In the genomic region with DNA sequence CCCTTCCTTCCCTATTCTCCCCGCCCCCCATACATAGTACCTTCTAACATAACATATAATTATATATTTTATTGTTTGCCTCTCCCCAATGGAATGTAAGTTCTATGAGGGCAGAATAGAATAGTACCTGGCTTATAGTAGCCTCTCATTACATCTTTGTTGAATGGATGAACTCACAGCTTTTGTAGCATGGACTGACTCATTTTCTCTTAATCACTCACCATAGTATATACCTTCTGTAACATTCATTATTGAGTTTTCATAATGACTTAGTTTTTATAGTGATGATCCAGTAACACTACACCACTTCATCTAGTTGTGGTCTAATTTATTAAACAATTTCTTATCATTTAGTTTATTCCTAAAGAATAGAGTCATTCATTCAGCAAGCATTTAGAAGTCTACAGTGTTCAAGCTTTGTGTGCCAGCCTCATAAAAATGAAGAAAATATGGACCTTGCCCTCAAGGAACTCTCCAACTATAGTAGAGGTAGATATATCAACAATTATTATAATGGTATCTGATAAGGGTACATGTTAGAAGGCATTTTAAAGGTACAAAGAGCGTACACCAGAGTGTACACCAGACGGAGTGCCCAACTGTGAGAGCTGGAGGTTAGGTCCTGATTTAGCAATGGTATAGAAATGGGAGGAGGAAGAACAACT, we compare ENCODE assay signal across 25 cellular contexts. TPM values are rescaled to one million over a fixed set of nuclear protein-coding genes. Genes with fewer than 3 reads are reported as not detected.
A peak's percentile ranks its signal among the peaks of the same experiment; 100 is the strongest.
DNase-seq lines count a peak whose midpoint lies in the region; ATAC-seq, FAIRE-seq and TF ChIP-seq lines count a peak whose summit lies in the region.
"Had no signal": no experiment of that assay in that cellular context is flagged by ENCODE, and none has a peak within 500 bp of the region (broad histone marks: within the 10 kb centered on the region; RNA-seq: fewer than 3 reads in every experiment).

No MANE protein-coding gene starts in this region.

- peak; percentile 70 for ATAC-seq in activated CD8-positive, alpha-beta memory T cell treated with anti-CD3 and anti-CD28 coated beads, Interleukin-2, amount 10 ng/mL, durations not matched to agents 7 days and 5 days
- ATAC-seq: CD8-positive, alpha-beta T cell; HCT116; left lobe of liver had no signal

- H3K27ac Mint-ChIP-seq in activated CD8-positive, alpha-beta memory T cell treated with anti-CD3 and anti-CD28 coated beads, Interleukin-2, amount 10 ng/mL, durations not matched to agents 7 days and 5 days: peak overlapping the region; percentile 62
- H3K27ac Mint-ChIP-seq: T-helper 1 cell treated with Interleukin-12 subunit alpha and Interleukin-12 subunit beta and Interleukin-4 antibody, amounts not matched to agents 30 μg/mL and 1 μg/mL, for 36 hours had no signal

- no peaks in the 10 kb centered on the region for H3K79me2 ChIP-seq in Karpas-422 (ENCODE audit: low read length)

- H3K27ac ChIP-seq in Karpas-422 (ENCODE audit: low read length) (no peak overlapping the region), small intestine (ENCODE audit: low read depth in 1 of 2, low read length in 1 of 2) (peak overlapping the region in 1 of 2 donors; percentile 14), prostate gland (no peak overlapping the region)
- H3K27ac ChIP-seq: ascending aorta, dorsolateral prefrontal cortex, neutrophil, tibial artery had no signal

- H3K4me1 ChIP-seq in Karpas-422 (ENCODE audit: low read length) (no peaks in the 10 kb centered on the region), small intestine (ENCODE audit: control insufficient read depth in 2 of 2, insufficient read depth in 1 of 2, low read depth in 1 of 2, low read length in 1 of 2) (peaks cover 3 to 8% of the 10 kb centered on the region in 2 donors), prostate gland (replicated peaks) (no peaks in the 10 kb centered on the region)
- H3K4me1 ChIP-seq: ascending aorta had no signal

- no peak for TF ChIP-seq POLR2A in prostate gland (IDR thresholded peaks at IDR 0.05)

- no peaks in the 10 kb centered on the region for H3K27me3 Mint-ChIP-seq in activated CD8-positive, alpha-beta memory T cell treated with anti-CD3 and anti-CD28 coated beads, Interleukin-2, amount 10 ng/mL, durations not matched to agents 7 days and 5 days

- DNase-seq in activated CD8-positive, alpha-beta memory T cell treated with anti-CD3 and anti-CD28 coated beads, Interleukin-2, amount 10 ng/mL, durations not matched to agents 7 days and 5 days: no peak
- no peak for DNase-seq in activated CD8-positive, alpha-beta memory T cell treated with anti-CD3 and anti-CD28 coated beads for 24 hours
- DNase-seq in Karpas-422: peak; percentile 21
- DNase-seq in bronchial epithelial cell (ENCODE audit: low read depth): peak; percentile 12
- peak; percentile 90 for DNase-seq in small intestine
- no peak for DNase-seq in prostate gland (ENCODE audit: low spot score)
- no peak for DNase-seq in NCI-H187 treated with DMSO at 0.1 percent for 48 hours (lab: John Stamatoyannopoulos, UW)
- no peak for DNase-seq in Kasumi-1 (lab: John Stamatoyannopoulos, UW)
- DNase-seq: activated CD8-positive, alpha-beta memory T cell treated with anti-CD3 and anti-CD28 coated beads, Interleukin-2, amount 50 U/mL, for 4 hours; CD8-positive, alpha-beta T cell; central memory CD4-positive, alpha-beta T cell; dorsolateral prefrontal cortex; hypothalamus; KBM-7; mesenchymal stem cell; NCI-H1417 treated with DMSO at 0.1 percent for 48 hours; OCI-M1; SK-N-SH; tibial artery had no signal

- WGBS in small intestine, 3 donors: 35 to 71% (median 52%) methylated on average over 3 of the region's 3 CpGs
- WGBS in prostate gland: 93% methylated on average over 3 of the region's 3 CpGs

- peaks cover 5% of the 10 kb centered on the region; the same call in 1 of the 2 replicates for H3K9me3 ChIP-seq in Karpas-422 (ENCODE audit: low read length)
- no peaks in the 10 kb centered on the region for H3K9me3 ChIP-seq in small intestine (ENCODE audit: control insufficient read depth, low read depth)
- no peaks in the 10 kb centered on the region for H3K9me3 ChIP-seq in prostate gland
- H3K9me3 ChIP-seq: ascending aorta, neutrophil, SK-N-SH, tibial artery had no signal

- H3K4me2 ChIP-seq in Karpas-422 (ENCODE audit: low read depth, low read length, poor library complexity, severe bottlenecking): no peak overlapping the region
- H3K4me2 ChIP-seq: SK-N-SH had no signal

- no peak overlapping the region for H2AFZ ChIP-seq in Karpas-422 (ENCODE audit: low read length)

- intact Hi-C loops in prostate gland (cut with DNase I): no loop called here

- FAIRE-seq in bronchial epithelial cell (lab: Jason Lieb, UNC): no peak
- FAIRE-seq in small intestine (lab: Jason Lieb, UNC): peak; percentile 84
- FAIRE-seq: GM12891 had no signal

- H3K4me3 Mint-ChIP-seq in activated CD8-positive, alpha-beta memory T cell treated with anti-CD3 and anti-CD28 coated beads, Interleukin-2, amount 10 ng/mL, durations not matched to agents 7 days and 5 days: no peak overlapping the region
- H3K4me3 Mint-ChIP-seq: CD8-positive, alpha-beta T cell; T-helper 1 cell treated with Interleukin-12 subunit alpha and Interleukin-12 subunit beta and Interleukin-4 antibody, amounts not matched to agents 30 μg/mL and 1 μg/mL, for 36 hours had no signal

- H3K9ac ChIP-seq in Karpas-422 (ENCODE audit: low read length): no peak overlapping the region
- H3K9ac ChIP-seq: SK-N-SH had no signal

- H3K9me3 Mint-ChIP-seq in activated CD8-positive, alpha-beta memory T cell treated with anti-CD3 and anti-CD28 coated beads, Interleukin-2, amount 10 ng/mL, durations not matched to agents 7 days and 5 days (ENCODE audit: low read depth): peaks cover 2% of the 10 kb centered on the region

- TF ChIP-seq CTCF in bronchial epithelial cell (IDR thresholded peaks at IDR 0.05; ENCODE audit: insufficient read depth, low read length, severe bottlenecking): no peak
- TF ChIP-seq CTCF in prostate gland (IDR thresholded peaks at IDR 0.05): no peak

- H3K27me3 ChIP-seq in Karpas-422 (ENCODE audit: low read length) (peaks cover 6% of the 10 kb centered on the region; the same call in 1 of the 2 replicates), bronchial epithelial cell (ENCODE audit: control insufficient read depth, insufficient read depth, low read length) (no peaks in the 10 kb centered on the region), small intestine (ENCODE audit: control insufficient read depth in 2 of 2, insufficient read depth in 2 of 2, low read length in 2 of 2) (no peaks in the 10 kb centered on the region), prostate gland (replicated peaks; ENCODE audit: insufficient read depth) (no peaks in the 10 kb centered on the region)
- H3K27me3 ChIP-seq: ascending aorta, dorsolateral prefrontal cortex, neutrophil, tibial artery had no signal

- no peaks in the 10 kb centered on the region for H4K20me1 ChIP-seq in Karpas-422 (ENCODE audit: insufficient read depth, low read depth, low read length)

- CTCF ChIA-PET in activated CD8-positive, alpha-beta memory T cell treated with anti-CD3 and anti-CD28 coated beads, Interleukin-2, amount 10 ng/mL, durations not matched to agents 7 days and 5 days (lab: Charles Lee): no interaction called here

- peaks cover 28% of the 10 kb centered on the region for H3K4me1 Mint-ChIP-seq in activated CD8-positive, alpha-beta memory T cell treated with anti-CD3 and anti-CD28 coated beads, Interleukin-2, amount 10 ng/mL, durations not matched to agents 7 days and 5 days

- H3K9me2 ChIP-seq in Karpas-422 (replicated peaks; ENCODE audit: insufficient read depth, low read length): no peaks in the 10 kb centered on the region
- H3K9me2 ChIP-seq: SK-N-SH had no signal

- H3K36me3 ChIP-seq in Karpas-422 (ENCODE audit: insufficient read depth, low read length): no peaks in the 10 kb centered on the region
- no peaks in the 10 kb centered on the region for H3K36me3 ChIP-seq in bronchial epithelial cell (ENCODE audit: control insufficient read depth, insufficient read depth, low read length)
- H3K36me3 ChIP-seq in small intestine (ENCODE audit: control insufficient read depth in 2 of 2, insufficient read depth in 2 of 2, low read length in 2 of 2): no peaks in the 10 kb centered on the region
- no peaks in the 10 kb centered on the region for H3K36me3 ChIP-seq in prostate gland
- H3K36me3 ChIP-seq: ascending aorta, tibial artery had no signal

- no peak overlapping the region for H3K4me3 ChIP-seq in Karpas-422 (ENCODE audit: low read length)
- H3K4me3 ChIP-seq in bronchial epithelial cell (ENCODE audit: low read depth, low read length): no peak overlapping the region
- no peak overlapping the region for H3K4me3 ChIP-seq in small intestine (ENCODE audit: low read depth in 1 of 2, low read length in 2 of 2)
- no peak overlapping the region for H3K4me3 ChIP-seq in prostate gland
- H3K4me3 ChIP-seq: ascending aorta, dorsolateral prefrontal cortex, tibial artery had no signal

- peaks cover 10% of the 10 kb centered on the region for H3K36me3 Mint-ChIP-seq in activated CD8-positive, alpha-beta memory T cell treated with anti-CD3 and anti-CD28 coated beads, Interleukin-2, amount 10 ng/mL, durations not matched to agents 7 days and 5 days

RNA-seq across cellular contexts. Expression of a gene that starts 31.1 kb away (rescaled TPM):
- 10 to 100 TPM; 24.4 to 26.2 TPM for total RNA-seq in activated CD8-positive, alpha-beta memory T cell treated with anti-CD3 and anti-CD28 coated beads, Interleukin-2, amount 10 ng/mL, durations not matched to agents 7 days and 5 days
- 4.1 and 5.4 TPM in 2 replicates for total RNA-seq in Karpas-422 (2014; rRNA removed; shearing (Covaris generic); ENCODE audit: low replicate concordance)
- total RNA-seq in bronchial epithelial cell (3.4 and 7.4 TPM in 2 replicates), prostate gland (10 to 100 TPM; 24.9 to 72.4 TPM)
- polyA plus RNA-seq in small intestine: 10 to 100 TPM; 13.8 to 21.9 (median 18.9) TPM

Comparison
In these comparisons a context has a peak if more than half of its experiments do, and no peak if none do; other contexts are left out.
1. DNase-seq: peak in Karpas-422 (single experiment), bronchial epithelial cell (single experiment) and small intestine (single experiment); none in activated CD8-positive, alpha-beta memory T cell treated with anti-CD3 and anti-CD28 coated beads, Interleukin-2, amount 10 ng/mL, durations not matched to agents 7 days and 5 days (single experiment), activated CD8-positive, alpha-beta memory T cell treated with anti-CD3 and anti-CD28 coated beads for 24 hours (single experiment), prostate gland (single experiment), NCI-H187 treated with DMSO at 0.1 percent for 48 hours (single experiment) and Kasumi-1 (0 of 2).